9 cellular contexts compared by ENCODE assay signal in the genomic region with DNA sequence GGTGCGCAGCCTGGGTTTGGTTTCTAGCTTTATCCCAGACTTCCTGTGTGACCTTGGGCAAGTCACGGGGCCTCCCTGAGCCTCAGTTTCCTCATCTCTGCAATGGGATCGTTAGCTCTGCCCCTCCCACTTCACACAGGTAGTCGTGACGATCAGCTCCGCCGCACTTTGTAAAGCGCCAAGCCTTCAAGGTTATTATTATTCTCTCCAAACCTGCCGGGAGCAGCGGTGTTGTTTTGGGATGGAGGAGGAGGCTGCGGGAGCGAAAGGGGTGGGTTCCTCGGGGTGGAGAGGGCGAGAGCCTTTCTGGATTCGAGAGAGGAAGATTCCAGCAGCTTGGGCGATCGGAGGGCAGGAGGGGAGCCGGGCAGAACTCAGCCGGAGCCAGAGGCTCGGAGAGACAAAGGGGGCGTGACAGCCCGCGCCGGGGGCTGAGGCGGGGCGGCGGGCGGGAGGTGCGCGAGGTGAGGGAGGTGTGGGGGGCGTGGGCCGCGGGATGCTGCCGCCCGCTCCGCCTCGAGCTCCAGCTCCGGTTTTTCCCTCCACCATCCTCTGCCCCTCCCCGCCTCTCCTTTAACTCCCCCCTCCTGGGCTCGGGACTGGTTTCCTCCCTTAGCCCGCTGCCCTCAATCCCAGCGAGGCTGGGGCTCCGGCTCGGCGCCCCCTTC. TPM values are rescaled to one million over a fixed set of nuclear protein-coding genes. Genes with fewer than 3 reads are reported as not detected.
DNase-seq lines count a peak whose midpoint lies in the region; FAIRE-seq and TF ChIP-seq lines count a peak whose summit lies in the region.
"Had no signal": no experiment of that assay in that cellular context is flagged by ENCODE, and none has a peak within 500 bp of the region (broad histone marks: within the 10 kb centered on the region; RNA-seq: fewer than 3 reads in every experiment).

A gene with protein sequence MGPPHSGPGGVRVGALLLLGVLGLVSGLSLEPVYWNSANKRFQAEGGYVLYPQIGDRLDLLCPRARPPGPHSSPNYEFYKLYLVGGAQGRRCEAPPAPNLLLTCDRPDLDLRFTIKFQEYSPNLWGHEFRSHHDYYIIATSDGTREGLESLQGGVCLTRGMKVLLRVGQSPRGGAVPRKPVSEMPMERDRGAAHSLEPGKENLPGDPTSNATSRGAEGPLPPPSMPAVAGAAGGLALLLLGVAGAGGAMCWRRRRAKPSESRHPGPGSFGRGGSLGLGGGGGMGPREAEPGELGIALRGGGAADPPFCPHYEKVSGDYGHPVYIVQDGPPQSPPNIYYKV (plus strand): TSS at position 602 of the 668 bp plus-strand sequence. CDS start 397 bp downstream, outside the sequence.

- no peaks in the 10 kb centered on the region for H3F3A ChIP-seq in MM.1S (ENCODE audit: insufficient read depth, low read length)

- peaks cover 56% of the 10 kb centered on the region for H3K27me3 ChIP-seq in MM.1S (replicated peaks; ENCODE audit: insufficient read depth, low read length)

- no peaks in the 10 kb centered on the region for H3K9me2 ChIP-seq in MM.1S (replicated peaks; ENCODE audit: insufficient read depth, low read length)

- H3K9me3 Mint-ChIP-seq in activated T-helper 1 cell treated with anti-CD3 and anti-CD28 coated beads, Interleukin-12 subunit alpha, Interleukin-12 subunit beta, Interleukin-2, Interleukin-4 antibody, amounts not matched to agents 30 ng/mL and 10 ng/mL and 1 ng/mL, durations not matched to agents 14 hours and 24 hours and 36 hours = no peaks in the 10 kb centered on the region

- POLR2A ChIA-PET in HEK293T (lab: Yijun Ruan, JAX) = interaction anchor here (0.6 to 9.0 kb wide), 5 partner anchors 8 to 77 kb away, joined by 3 to 100 read pairs (median 3); partner anchors contain the start of genes SAT2, TP53 and WRAP53

- peak; percentile 35 for DNase-seq in AG08395 (ENCODE audit: low spot score)
- peak; percentile 75 for DNase-seq in HEK293T (ENCODE audit: extremely low spot score)
- DNase-seq in activated T-helper 1 cell treated with anti-CD3 and anti-CD28 coated beads, Interleukin-12 subunit alpha, Interleukin-12 subunit beta, Interleukin-2, Interleukin-4 antibody, amounts not matched to agents 30 ng/mL and 10 ng/mL and 1 ng/mL, durations not matched to agents 14 hours and 24 hours and 36 hours (ENCODE audit: low spot score) = no peak
- DNase-seq in head of caudate nucleus = peak in 38 of 42 donors; percentile 14 to 80 (median 60)
- DNase-seq in retina = peak; percentile 77
- DNase-seq in activated CD4-positive, CD25-positive, alpha-beta regulatory T cell (lab: John Stamatoyannopoulos, UW) = no peak
- DNase-seq in MM.1S = no peak
- DNase-seq in GM12892 (ENCODE audit: insufficient read length) = no peak

- no peak within 1 kb of the TSS for H3K9ac ChIP-seq in MM.1S (ENCODE audit: low read length)

- H4K20me1 ChIP-seq in MM.1S (ENCODE audit: insufficient read depth, low read length) = no peaks in the 10 kb centered on the region

- no peak within 1 kb of the TSS for H3K27ac ChIP-seq in MM.1S (ENCODE audit: low read length)
- H3K27ac ChIP-seq: epithelial cell of prostate had no signal

- no peak within 1 kb of the TSS for H3K4me3 ChIP-seq in MM.1S (ENCODE audit: low read length)

- TF ChIP-seq CTCF in MM.1S (IDR thresholded peaks at IDR 0.05; ENCODE audit: low read length) = no peak

- H3K36me3 Mint-ChIP-seq in activated T-helper 1 cell treated with anti-CD3 and anti-CD28 coated beads, Interleukin-12 subunit alpha, Interleukin-12 subunit beta, Interleukin-2, Interleukin-4 antibody, amounts not matched to agents 30 ng/mL and 10 ng/mL and 1 ng/mL, durations not matched to agents 14 hours and 24 hours and 36 hours (ENCODE audit: low read depth) = peaks cover 12% of the 10 kb centered on the region

- H3K36me3 ChIP-seq in MM.1S (replicated peaks; ENCODE audit: insufficient read depth, low read length) = no peaks in the 10 kb centered on the region

- intact Hi-C loops in activated T-helper 1 cell treated with anti-CD3 and anti-CD28 coated beads, Interleukin-12 subunit alpha, Interleukin-12 subunit beta, Interleukin-2, Interleukin-4 antibody, amounts not matched to agents 30 ng/mL and 10 ng/mL and 1 ng/mL, durations not matched to agents 14 hours and 24 hours and 36 hours (cut with micrococcal nuclease) = no loop called here
- intact Hi-C loops in head of caudate nucleus (cut with DNase I) = no loop called here

- H3K9me3 ChIP-seq in MM.1S (replicated peaks; ENCODE audit: insufficient read depth, low read length) = no peaks in the 10 kb centered on the region

- H3K27me3 Mint-ChIP-seq in activated T-helper 1 cell treated with anti-CD3 and anti-CD28 coated beads, Interleukin-12 subunit alpha, Interleukin-12 subunit beta, Interleukin-2, Interleukin-4 antibody, amounts not matched to agents 30 ng/mL and 10 ng/mL and 1 ng/mL, durations not matched to agents 14 hours and 24 hours and 36 hours (ENCODE audit: insufficient read depth) = peaks cover 28% of the 10 kb centered on the region

- TF ChIP-seq POLR2A in GM12892 (IDR thresholded peaks at IDR 0.05; ENCODE audit: low read depth, low read length) = no peak

- no peaks in the 10 kb centered on the region for H3K79me2 ChIP-seq in MM.1S (ENCODE audit: low read length)

- H2AFZ ChIP-seq in MM.1S (ENCODE audit: low read length) = no peak within 1 kb of the TSS

- H3K4me3 Mint-ChIP-seq in activated T-helper 1 cell treated with anti-CD3 and anti-CD28 coated beads, Interleukin-12 subunit alpha, Interleukin-12 subunit beta, Interleukin-2, Interleukin-4 antibody, amounts not matched to agents 30 ng/mL and 10 ng/mL and 1 ng/mL, durations not matched to agents 14 hours and 24 hours and 36 hours = peak within 1 kb of the TSS; percentile 45

- no peaks in the 10 kb centered on the region for H3K4me1 ChIP-seq in MM.1S (ENCODE audit: low read length)

- FAIRE-seq in GM12892 (lab: Jason Lieb, UNC) = no peak

- no peak within 1 kb of the TSS for H3K4me2 ChIP-seq in MM.1S (ENCODE audit: low read depth, low read length)

- H3K4me1 Mint-ChIP-seq in activated T-helper 1 cell treated with anti-CD3 and anti-CD28 coated beads, Interleukin-12 subunit alpha, Interleukin-12 subunit beta, Interleukin-2, Interleukin-4 antibody, amounts not matched to agents 30 ng/mL and 10 ng/mL and 1 ng/mL, durations not matched to agents 14 hours and 24 hours and 36 hours (ENCODE audit: low read depth) = peaks cover 14% of the 10 kb centered on the region

- CTCF ChIA-PET in HEK293T (lab: Yijun Ruan, JAX) = interaction anchor here (1.0 to 4.1 kb wide), 4 partner anchors 13 to 72 kb away, joined by 3 to 15 read pairs (median 3); partner anchors contain the start of genes DNAH2, TP53 and WRAP53

- peak within 1 kb of the TSS; percentile 20 for H3K27ac Mint-ChIP-seq in activated T-helper 1 cell treated with anti-CD3 and anti-CD28 coated beads, Interleukin-12 subunit alpha, Interleukin-12 subunit beta, Interleukin-2, Interleukin-4 antibody, amounts not matched to agents 30 ng/mL and 10 ng/mL and 1 ng/mL, durations not matched to agents 14 hours and 24 hours and 36 hours

TF ChIP-seq in HEK293T, 16 proteins besides CTCF, POLR2A, EP300 and RAD21:
- TF ChIP-seq TARDBP (IDR thresholded peaks at IDR 0.05) = no peak
- no peak for TF ChIP-seq HDGF (IDR thresholded peaks at IDR 0.05; ENCODE audit: borderline replicate concordance)
- no peak for TF ChIP-seq LEF1 (IDR thresholded peaks at IDR 0.05; ENCODE audit: borderline replicate concordance)
- TF ChIP-seq NFRKB (IDR thresholded peaks at IDR 0.05) = no peak
- no peak for TF ChIP-seq FOXK2 (IDR thresholded peaks at IDR 0.05)
- no peak for TF ChIP-seq FOXM1 (IDR thresholded peaks at IDR 0.05; ENCODE audit: borderline replicate concordance)
- no peak for TF ChIP-seq ELF4 (IDR thresholded peaks at IDR 0.05)
- no peak for TF ChIP-seq ZNF384 (IDR thresholded peaks at IDR 0.05)
- no peak for TF ChIP-seq SP1 (IDR thresholded peaks at IDR 0.05)
- no peak for TF ChIP-seq PKNOX1 (IDR thresholded peaks at IDR 0.05)
- TF ChIP-seq CTBP1 (IDR thresholded peaks at IDR 0.05; ENCODE audit: borderline replicate concordance) = no peak
- TF ChIP-seq FOXA1 (IDR thresholded peaks at IDR 0.05) = no peak
- TF ChIP-seq L3MBTL2 (conservative IDR thresholded peaks at IDR 0.05) = no peak
- no peak for TF ChIP-seq ARNT (IDR thresholded peaks at IDR 0.05)
- no peak for TF ChIP-seq BHLHE40 (IDR thresholded peaks at IDR 0.05; ENCODE audit: borderline replicate concordance)
- TF ChIP-seq SUZ12 (IDR thresholded peaks at IDR 0.05) = no peak

RNA-seq across cellular contexts. Expression of the gene that starts here (rescaled TPM):
- total RNA-seq in activated T-helper 1 cell treated with anti-CD3 and anti-CD28 coated beads, Interleukin-12 subunit alpha, Interleukin-12 subunit beta, Interleukin-2, Interleukin-4 antibody, amounts not matched to agents 30 ng/mL and 10 ng/mL and 1 ng/mL, durations not matched to agents 14 hours and 24 hours and 36 hours = 0.08 TPM in 1 of 2 replicates, not detected in the other
- polyA plus RNA-seq in GM12892 (2012; ENCODE audit: missing spikeins) = not detected

Comparison
In these comparisons a context has a peak if more than half of its experiments do, and no peak if none do; other contexts are left out.
1. DNase-seq: peak in AG08395 (single experiment), HEK293T (single experiment), head of caudate nucleus (38 of 42) and retina (single experiment); none in activated T-helper 1 cell treated with anti-CD3 and anti-CD28 coated beads, Interleukin-12 subunit alpha, Interleukin-12 subunit beta, Interleukin-2, Interleukin-4 antibody, amounts not matched to agents 30 ng/mL and 10 ng/mL and 1 ng/mL, durations not matched to agents 14 hours and 24 hours and 36 hours (single experiment), activated CD4-positive, CD25-positive, alpha-beta regulatory T cell (0 of 4), MM.1S (single experiment) and GM12892 (single experiment).